20 cellular contexts compared by ENCODE assay signal in the genomic region with DNA sequence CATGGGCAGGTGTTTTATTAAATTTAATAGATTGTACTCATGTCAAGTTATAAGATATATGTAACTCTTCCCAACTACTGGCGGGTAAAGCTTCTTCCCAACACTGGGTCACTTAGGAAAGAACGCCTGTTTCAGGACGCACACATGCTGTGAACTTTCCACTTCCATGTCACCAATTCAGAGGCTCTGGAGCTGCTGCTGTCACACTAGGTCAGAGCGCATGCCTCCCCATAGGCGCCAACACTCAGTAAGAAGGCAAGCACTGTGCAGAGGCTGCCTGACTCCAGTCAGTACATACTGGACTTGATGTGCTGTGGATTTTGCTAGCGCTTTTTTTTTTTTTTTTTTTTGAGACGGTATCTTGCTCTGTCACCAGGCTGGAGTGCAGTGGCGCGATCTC. TPM values are rescaled to one million over a fixed set of nuclear protein-coding genes. Genes with fewer than 3 reads are reported as not detected.
"Had no signal": no experiment of that assay in that cellular context is flagged by ENCODE, and none has a peak within 500 bp of the region (broad histone marks: within the 10 kb centered on the region; RNA-seq: fewer than 3 reads in every experiment).

No MANE protein-coding gene starts in this region.

- H3K27me3 ChIP-seq: dorsolateral prefrontal cortex, heart right ventricle, spleen, testis, tibial nerve had no signal

- H3K9me3 Mint-ChIP-seq: naive B cell; stimulated activated naive B cell treated with anti-CD40 and anti-IgM and Interleukin-4, amounts not matched to agents 10 μg/mL and 1 μg/mL and 100 μg/mL, for 72 hours; stimulated activated naive CD8-positive, alpha-beta T cell treated with anti-CD3 and anti-CD28 coated beads, Interleukin-15, amount 100 ng/mL, for 72 hours had no signal

- H3K27me3 Mint-ChIP-seq: naive B cell; stimulated activated naive B cell treated with anti-CD40 and anti-IgM and Interleukin-4, amounts not matched to agents 10 μg/mL and 1 μg/mL and 100 μg/mL, for 72 hours; stimulated activated naive CD8-positive, alpha-beta T cell treated with anti-CD3 and anti-CD28 coated beads, Interleukin-15, amount 100 ng/mL, for 72 hours had no signal

- H3K4me3 Mint-ChIP-seq: stimulated activated naive B cell treated with anti-CD40 and anti-IgM and Interleukin-4, amounts not matched to agents 10 μg/mL and 1 μg/mL and 100 μg/mL, for 72 hours; stimulated activated naive CD8-positive, alpha-beta T cell treated with anti-CD3 and anti-CD28 coated beads, Interleukin-15, amount 100 ng/mL, for 72 hours had no signal

- H3K27ac Mint-ChIP-seq: stimulated activated naive B cell treated with anti-CD40 and anti-IgM and Interleukin-4, amounts not matched to agents 10 μg/mL and 1 μg/mL and 100 μg/mL, for 72 hours; stimulated activated naive CD8-positive, alpha-beta T cell treated with anti-CD3 and anti-CD28 coated beads, Interleukin-15, amount 100 ng/mL, for 72 hours had no signal

- H3K27ac ChIP-seq: coronary artery, testis had no signal

- H3K4me3 ChIP-seq: coronary artery, lung, testis, tibial nerve had no signal

- ATAC-seq: esophagus mucosa; left ventricle myocardium superior; stimulated activated naive B cell treated with anti-CD40 and anti-IgM and Interleukin-4, amounts not matched to agents 10 μg/mL and 1 μg/mL and 100 μg/mL, for 72 hours; stimulated activated naive CD8-positive, alpha-beta T cell treated with anti-CD3 and anti-CD28 coated beads, Interleukin-15, amount 100 ng/mL, for 72 hours had no signal

- H3K9me3 ChIP-seq: spleen, testis had no signal

- DNase-seq: central memory CD4-positive, alpha-beta T cell; effector CD8-positive, alpha-beta T cell; heart right ventricle; left ventricle myocardium superior; mesenchymal stem cell; naive B cell; spleen; stimulated activated CD4-positive, alpha-beta T cell treated with anti-CD3 and anti-CD28 coated beads, Interleukin-15, amount 100 ng/mL, for 24 hours; stimulated activated CD4-positive, alpha-beta T cell treated with anti-CD3 and anti-CD28 coated beads, Interleukin-1b, Interleukin-23, amount 100 ng/mL, for 48 hours; stimulated activated CD4-positive, alpha-beta T cell treated with anti-CD3 and anti-CD28 coated beads, Interleukin-4, amount 100 ng/mL, for 4 hours; stimulated activated naive B cell treated with anti-CD40 and anti-IgM and Interleukin-4, amounts not matched to agents 10 μg/mL and 1 μg/mL and 100 μg/mL, for 72 hours; stimulated activated naive CD8-positive, alpha-beta T cell treated with anti-CD3 and anti-CD28 coated beads, Interleukin-15, amount 100 ng/mL, for 72 hours had no signal

RNA-seq across cellular contexts. Expression of a gene that starts 46.7 kb away (rescaled TPM):
- polyA plus RNA-seq: fibroblast of lung, keratinocyte had no signal
